Comparison of ENCODE assay signal across 22 cellular contexts in genomic region chr10:51800121-51800520, GRCh38.
"Had no signal": no experiment of that assay in that cellular context is flagged by ENCODE, and none has a peak within 500 bp of the region (broad histone marks: within the 10 kb centered on the region; RNA-seq: fewer than 3 reads in every experiment).

No MANE protein-coding gene starts in this region.

- FAIRE-seq: HepG2, RCC 7860 had no signal

- H3K9me3 ChIP-seq: SK-N-SH had no signal

- ATAC-seq: HepG2 had no signal

- H3K9ac ChIP-seq: SK-N-SH had no signal

- H3K4me2 ChIP-seq: SK-N-SH had no signal

- DNase-seq: IMR-90, Karpas-422, KG1, MM.1S, NCI-H1092 treated with DMSO at 0.1 percent for 48 hours, NCI-H1436, NCI-H187, NCI-H2029, NCI-H2081 treated with DMSO at 0.1 percent for 48 hours, NCI-H2171, NCI-H226, NCI-H446, NCI-H510A, NCI-H524 treated with DMSO at 0.1 percent for 48 hours, NCI-H69, NCI-H774, Right ventricle myocardium superior, RPMI8226, SK-N-SH, SW 1271 had no signal
